Comparison of ENCODE assay signal across 21 cellular contexts in the genomic region with DNA sequence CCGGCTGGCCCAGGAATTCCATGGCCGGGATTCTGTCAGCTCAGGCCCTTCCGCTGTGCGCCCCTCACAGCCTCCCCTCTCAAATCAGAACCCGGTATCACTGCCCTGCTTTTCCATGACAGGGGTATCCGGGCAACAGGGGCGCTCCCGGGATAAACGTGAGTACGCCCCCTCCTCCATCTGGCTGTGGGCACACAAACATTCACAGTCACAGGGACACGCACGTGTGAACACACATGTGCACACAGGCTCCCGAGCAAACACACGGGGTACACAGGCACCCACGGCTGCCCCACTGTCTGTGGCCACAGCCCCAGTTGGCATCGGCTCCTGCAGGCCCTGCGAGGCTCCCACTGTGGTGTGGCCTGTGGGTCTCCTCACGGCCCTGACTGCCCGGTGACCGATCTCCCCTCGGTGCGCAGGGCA. TPM values are rescaled to one million over a fixed set of nuclear protein-coding genes. Genes with fewer than 3 reads are reported as not detected.
DNase-seq lines count a peak whose midpoint lies in the region; ATAC-seq and TF ChIP-seq lines count a peak whose summit lies in the region.
"Had no signal": no experiment of that assay in that cellular context is flagged by ENCODE, and none has a peak within 500 bp of the region (broad histone marks: within the 10 kb centered on the region; RNA-seq: fewer than 3 reads in every experiment).

No MANE protein-coding gene starts in this region.

- H3K4me1 ChIP-seq in heart left ventricle = peaks cover 0 to 10% (median 0%) of the 10 kb centered on the region in 12 donors
- peaks cover 0 to 18% (median 4%) of the 10 kb centered on the region in 3 donors for H3K4me1 ChIP-seq in esophagus squamous epithelium
- no peaks in the 10 kb centered on the region for H3K4me1 ChIP-seq in upper lobe of left lung

- H3K4me1 Mint-ChIP-seq in nephron progenitor cell = peaks cover 7% of the 10 kb centered on the region

- H3K27ac Mint-ChIP-seq in nephron progenitor cell = no peak overlapping the region
- H3K27ac Mint-ChIP-seq: CD4-positive, alpha-beta T cell had no signal

- no peaks in the 10 kb centered on the region for H3K27me3 Mint-ChIP-seq in nephron progenitor cell (ENCODE audit: low read depth, poor library complexity)
- H3K27me3 Mint-ChIP-seq: CD4-positive, alpha-beta T cell had no signal

- no peak overlapping the region for H3K4me3 ChIP-seq in heart left ventricle
- no peak overlapping the region for H3K4me3 ChIP-seq in esophagus squamous epithelium
- H3K4me3 ChIP-seq in upper lobe of left lung = no peak overlapping the region
- H3K4me3 ChIP-seq: thoracic aorta had no signal

- no peak for ATAC-seq in heart left ventricle
- ATAC-seq in upper lobe of left lung (ENCODE audit: low FRiP score in 2 of 2) = no peak
- ATAC-seq: activated CD4-positive, CD25-positive, alpha-beta regulatory T cell treated with anti-CD3 and anti-CD28 coated beads, Interleukin-2, amount 50 U/mL, for 24 hours; esophagus mucosa; SK-N-SH treated with all-trans-retinoic acid at 6 μM for 48 hours had no signal

- no peaks in the 10 kb centered on the region for H3K9me3 Mint-ChIP-seq in nephron progenitor cell
- H3K9me3 Mint-ChIP-seq: CD4-positive, alpha-beta T cell had no signal

- peaks cover 6% of the 10 kb centered on the region for H3K36me3 Mint-ChIP-seq in nephron progenitor cell (ENCODE audit: low read depth)

- H3K36me3 ChIP-seq in heart left ventricle (peaks cover 2 to 93% (median 62%) of the 10 kb centered on the region in 9 donors), esophagus squamous epithelium (peaks cover 0 to 61% (median 0%) of the 10 kb centered on the region in 3 donors), upper lobe of left lung (peaks cover 0 to 62% (median 21%) of the 10 kb centered on the region in 4 donors)
- H3K36me3 ChIP-seq: neutrophil had no signal

- no peak overlapping the region for H3K4me3 Mint-ChIP-seq in nephron progenitor cell
- H3K4me3 Mint-ChIP-seq: CD4-positive, alpha-beta T cell had no signal

- intact Hi-C loops in heart left ventricle (cut with DNase I) (loop anchor here in 1 of 10 donors (10.0 kb wide), 1 partner anchor 117 kb away; no protein-coding TSS in a partner anchor), cardiac septum (cut with DNase I) (loop anchor here (10.0 kb wide), 1 partner anchor 127 kb away; no protein-coding TSS in a partner anchor), esophagus squamous epithelium (cut with DNase I) (no loop called here)

- 92 to 94% (median 93%) methylated on average over 18 to 22 of the region's 22 CpGs for WGBS in heart left ventricle, 4 donors
- 79 to 87% methylated on average over 6 to 10 of the region's 22 CpGs for WGBS in esophagus squamous epithelium, 2 donors
- 90 to 93% methylated on average over 11 to 22 of the region's 22 CpGs for WGBS in upper lobe of left lung, 2 donors

- H3K27ac ChIP-seq in heart left ventricle (peak overlapping the region in 1 of 12 donors; percentile 80), esophagus squamous epithelium (peak overlapping the region in 3 of 4 donors; percentile 34 to 52 (median 50)), upper lobe of left lung (no peak overlapping the region)
- H3K27ac ChIP-seq: neutrophil, thoracic aorta had no signal

- DNase-seq in heart left ventricle (peak in 3 of 5 donors; percentile 21 to 58 (median 23)), cardiac septum (ENCODE audit: low spot score) (no peak), esophagus squamous epithelium (lab: John Stamatoyannopoulos, UW) (no peak), nephron progenitor cell (peak; percentile 0), upper lobe of left lung (peak; percentile 15 to 71), NOMO-1 treated with dmso at 0.1 percent for 144 hours (lab: John Stamatoyannopoulos, UW; ENCODE audit: unreplicated experiment) (no peak), kidney tubule cell (ENCODE audit: low spot score) (no peak), NCI-H82 (lab: John Stamatoyannopoulos, UW) (no peak)
- DNase-seq: activated gamma-delta T cell treated with Interleukin-2 at 50 U/mL for 16 hours, caudate nucleus, GDM1, NCI-H524, retina, RPMI8226, T-helper 9 cell had no signal

- H3K9me3 ChIP-seq in heart left ventricle (no peaks in the 10 kb centered on the region), esophagus squamous epithelium (no peaks in the 10 kb centered on the region), upper lobe of left lung (no peaks in the 10 kb centered on the region)
- H3K9me3 ChIP-seq: neutrophil, thoracic aorta had no signal

- TF ChIP-seq CTCF in heart left ventricle (IDR thresholded peaks at IDR 0.05) = no peak
- no peak for TF ChIP-seq CTCF in esophagus squamous epithelium (IDR thresholded peaks at IDR 0.05)
- no peak for TF ChIP-seq CTCF in nephron progenitor cell (IDR thresholded peaks at IDR 0.05)
- TF ChIP-seq CTCF in upper lobe of left lung (IDR thresholded peaks at IDR 0.05) = no peak

- TF ChIP-seq POLR2A in heart left ventricle (IDR thresholded peaks at IDR 0.05) (no peak), esophagus squamous epithelium (IDR thresholded peaks at IDR 0.05) (no peak), upper lobe of left lung (IDR thresholded peaks at IDR 0.05) (no peak)

- TF ChIP-seq EP300 in upper lobe of left lung (IDR thresholded peaks at IDR 0.05) = no peak

- H3K27me3 ChIP-seq in heart left ventricle (no peaks in the 10 kb centered on the region), esophagus squamous epithelium (no peaks in the 10 kb centered on the region), upper lobe of left lung (no peaks in the 10 kb centered on the region)
- H3K27me3 ChIP-seq: neutrophil had no signal

RNA-seq across cellular contexts. Expression of gene COL6A1, which starts 16.7 kb away (rescaled TPM):
- total RNA-seq in heart left ventricle (100 to 1,000 TPM in 8 of 9 donors, 10 to 100 TPM in 1; 92.4 to 385 (median 143) TPM), cardiac septum (140 TPM), esophagus squamous epithelium (100 to 1,000 TPM in 1 of 4 donors, 10 to 100 TPM in 3; 25.0 to 242 (median 54.9) TPM), upper lobe of left lung (100 to 1,000 TPM in 5 of 6 donors, 10 to 100 TPM in 1; 61.9 to 351 (median 205) TPM)
- polyA plus RNA-seq in heart left ventricle = 100 to 1,000 TPM; 149 to 157 TPM

Comparison
In these comparisons a context has a peak if more than half of its experiments do, and no peak if none do; other contexts are left out.
1. DNase-seq: peak in heart left ventricle (3 of 5), nephron progenitor cell (single experiment) and upper lobe of left lung (2 of 2); none in cardiac septum (single experiment), esophagus squamous epithelium (single experiment), NOMO-1 treated with dmso at 0.1 percent for 144 hours (single experiment), kidney tubule cell (single experiment) and NCI-H82 (single experiment).
2. H3K27ac ChIP-seq: peak in esophagus squamous epithelium (3 of 4); none in upper lobe of left lung (0 of 4).